In the genomic region with DNA sequence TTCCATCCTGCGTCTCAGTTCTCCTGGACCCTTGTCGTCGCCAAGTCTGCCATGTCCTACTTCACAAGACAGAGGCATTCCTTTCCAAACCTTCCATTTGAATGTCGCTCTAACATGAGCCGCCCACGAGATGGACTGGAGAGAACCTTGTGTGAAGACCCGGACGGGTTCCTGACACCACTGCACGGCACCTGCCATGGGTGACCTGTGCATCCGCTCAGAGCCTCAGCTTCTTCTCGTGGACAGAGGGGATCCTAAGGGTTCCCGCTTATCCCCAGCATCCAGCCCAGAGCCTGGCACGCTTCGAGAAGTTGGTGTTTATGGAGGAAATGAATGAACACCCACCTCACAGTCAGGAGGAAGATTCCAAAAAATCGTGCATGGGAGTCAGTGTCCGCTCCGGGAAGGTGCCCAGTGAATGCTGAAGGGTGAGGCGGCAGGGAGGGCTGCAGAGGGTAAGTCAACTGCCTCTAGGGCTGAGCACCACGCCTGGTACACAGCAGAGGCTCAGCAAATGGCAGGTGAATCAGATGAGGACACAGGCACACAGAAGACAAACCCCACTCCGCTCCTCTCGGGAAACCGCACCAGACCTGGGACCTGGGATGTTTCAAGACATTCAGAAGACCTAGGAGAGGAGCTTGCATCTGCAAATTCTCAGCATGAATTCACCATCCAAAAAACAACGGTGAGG, we compare ENCODE assay signal across 18 cellular contexts. TPM values are rescaled to one million over a fixed set of nuclear protein-coding genes. Genes with fewer than 3 reads are reported as not detected.
A peak's percentile ranks its signal among the peaks of the same experiment; 100 is the strongest.
DNase-seq lines count a peak whose midpoint lies in the region; TF ChIP-seq lines count a peak whose summit lies in the region.
"Had no signal": no experiment of that assay in that cellular context is flagged by ENCODE, and none has a peak within 500 bp of the region (broad histone marks: within the 10 kb centered on the region; RNA-seq: fewer than 3 reads in every experiment).

No MANE protein-coding gene starts in this region.

- H3K27ac ChIP-seq in BLaER1 (no peak overlapping the region), right atrium auricular region (no peak overlapping the region)
- H3K27ac ChIP-seq: A549 had no signal

- H3K4me3 Mint-ChIP-seq in activated CD4-positive, alpha-beta memory T cell treated with anti-CD3 and anti-CD28 coated beads for 36 hours = no peak overlapping the region
- H3K4me3 Mint-ChIP-seq: CD4-positive, alpha-beta T cell; HFFc6 had no signal

- POLR2A ChIA-PET in activated CD4-positive, alpha-beta memory T cell treated with anti-CD3 and anti-CD28 coated beads for 36 hours (lab: Charles Lee) = no interaction called here

- H3K27ac Mint-ChIP-seq in activated CD4-positive, alpha-beta memory T cell treated with anti-CD3 and anti-CD28 coated beads for 36 hours = no peak overlapping the region
- H3K27ac Mint-ChIP-seq: CD14-positive monocyte; CD4-positive, alpha-beta T cell; HFFc6 had no signal

- H3K9me3 ChIP-seq in BLaER1 = peaks cover 9% of the 10 kb centered on the region
- no peaks in the 10 kb centered on the region; the same call in 1 of the 2 replicates for H3K9me3 ChIP-seq in Loucy (ENCODE audit: insufficient read depth, low read depth, low read length)
- peaks cover 0 to 9% of the 10 kb centered on the region in 2 donors for H3K9me3 ChIP-seq in right atrium auricular region
- H3K9me3 ChIP-seq: A549, HAP-1 had no signal

- peaks cover 4% of the 10 kb centered on the region for H3K4me1 Mint-ChIP-seq in activated CD4-positive, alpha-beta memory T cell treated with anti-CD3 and anti-CD28 coated beads for 36 hours (ENCODE audit: low read depth)
- H3K4me1 Mint-ChIP-seq: CD14-positive monocyte had no signal

- no peaks in the 10 kb centered on the region for H3F3A ChIP-seq in Loucy (ENCODE audit: low read depth)

- CTCF ChIA-PET in activated CD4-positive, alpha-beta memory T cell treated with anti-CD3 and anti-CD28 coated beads for 36 hours (lab: Charles Lee) = interaction anchor here (2.8 to 15.2 kb wide), 2 partner anchors 9 to 70 kb away, joined by 17 to 505 read pairs; no protein-coding TSS in a partner anchor

- H3K9ac ChIP-seq in BLaER1 (no peak overlapping the region), Loucy (ENCODE audit: low read depth, low read length, poor library complexity, severe bottlenecking) (no peak overlapping the region)

- no peaks in the 10 kb centered on the region for H3K36me3 Mint-ChIP-seq in activated CD4-positive, alpha-beta memory T cell treated with anti-CD3 and anti-CD28 coated beads for 36 hours
- H3K36me3 Mint-ChIP-seq: CD14-positive monocyte had no signal

- no peaks in the 10 kb centered on the region for H3K36me3 ChIP-seq in BLaER1
- no peaks in the 10 kb centered on the region for H3K36me3 ChIP-seq in Loucy (ENCODE audit: insufficient read depth, low read length)
- no peaks in the 10 kb centered on the region for H3K36me3 ChIP-seq in right atrium auricular region
- H3K36me3 ChIP-seq: HAP-1 had no signal

- in situ Hi-C loops in KBM-7 (cut with MboI; ENCODE audit: low pct_unique_long_range_greater_than_20kb, low sequenced_read_pairs) = no loop called here

- no peak overlapping the region for H2AFZ ChIP-seq in Loucy (ENCODE audit: low read length)

- H4K20me1 ChIP-seq in BLaER1 (peaks cover 11% of the 10 kb centered on the region; the same call in 1 of the 2 replicates), Loucy (ENCODE audit: insufficient read depth, low read length, poor library complexity, severe bottlenecking) (no peaks in the 10 kb centered on the region)

- peaks cover 41% of the 10 kb centered on the region for H3K27me3 Mint-ChIP-seq in activated CD4-positive, alpha-beta memory T cell treated with anti-CD3 and anti-CD28 coated beads for 36 hours

- H3K9me3 Mint-ChIP-seq in activated CD4-positive, alpha-beta memory T cell treated with anti-CD3 and anti-CD28 coated beads for 36 hours = no peaks in the 10 kb centered on the region

- peak overlapping the region; percentile 90 for H3K4me2 ChIP-seq in BLaER1
- peak overlapping the region; percentile 64 for H3K4me2 ChIP-seq in Loucy (ENCODE audit: low read depth, low read length, poor library complexity, severe bottlenecking)
- H3K4me2 ChIP-seq: A549 had no signal

- no peaks in the 10 kb centered on the region for H3K79me2 ChIP-seq in Loucy (ENCODE audit: insufficient read depth, low read length)

- no peaks in the 10 kb centered on the region for H3K9me2 ChIP-seq in Loucy (replicated peaks; ENCODE audit: low read depth, low read length)

- H3K4me3 ChIP-seq in BLaER1 (peak overlapping the region; percentile 1; the same call in 1 of the 2 replicates), Loucy (ENCODE audit: low read length, poor library complexity, severe bottlenecking) (peak overlapping the region; percentile 18), right atrium auricular region (no peak overlapping the region)
- H3K4me3 ChIP-seq: A549, HAP-1 had no signal

- no peak for TF ChIP-seq CTCF in Loucy (conservative IDR thresholded peaks at IDR 0.05; ENCODE audit: low read length)
- no peak for TF ChIP-seq CTCF in right atrium auricular region (IDR thresholded peaks at IDR 0.05)

- H3K4me1 ChIP-seq in BLaER1 (peaks cover 93% of the 10 kb centered on the region), Loucy (ENCODE audit: insufficient read depth, low read length, poor library complexity, severe bottlenecking) (peaks cover 26% of the 10 kb centered on the region), right atrium auricular region (peaks cover 0 to 4% of the 10 kb centered on the region in 2 donors)
- H3K4me1 ChIP-seq: A549, HAP-1 had no signal

- peak; percentile 58 for DNase-seq in SW480 (ENCODE audit: low spot score)
- no peak for DNase-seq in activated CD4-positive, alpha-beta memory T cell treated with anti-CD3 and anti-CD28 coated beads for 36 hours
- no peak for DNase-seq in right atrium auricular region (ENCODE audit: low spot score)
- DNase-seq in KBM-7 = no peak
- DNase-seq: 8988T; ACHN; Calu3; CD4-positive, alpha-beta T cell; COR-L47; DMS53; DMS79 treated with DMSO at 0.1 percent for 48 hours; GOT3; HFFc6 had no signal

- no peaks in the 10 kb centered on the region for H3K27me3 ChIP-seq in BLaER1
- peaks cover 32% of the 10 kb centered on the region for H3K27me3 ChIP-seq in Loucy (ENCODE audit: insufficient read depth, low read length, poor library complexity, severe bottlenecking)
- no peaks in the 10 kb centered on the region for H3K27me3 ChIP-seq in right atrium auricular region

- intact Hi-C loops in activated CD4-positive, alpha-beta memory T cell treated with anti-CD3 and anti-CD28 coated beads for 36 hours (cut with micrococcal nuclease) = no loop called here

RNA-seq across cellular contexts. Expression of a gene that starts 52.6 kb away (rescaled TPM):
- 1 to 10 TPM; 4.6 to 5.3 TPM for total RNA-seq in activated CD4-positive, alpha-beta memory T cell treated with anti-CD3 and anti-CD28 coated beads for 36 hours
- total RNA-seq in right atrium auricular region = 100 to 1,000 TPM; 111 to 112 TPM

Comparison
In these comparisons a context has a peak if more than half of its experiments do, and no peak if none do; other contexts are left out.
1. H3K4me3 ChIP-seq: peak in BLaER1 (single experiment) and Loucy (single experiment); none in right atrium auricular region (0 of 2).
2. RNA of a gene that starts 52.6 kb away (total RNA-seq): 111 to 112 TPM in right atrium auricular region; 4.6 to 5.3 TPM in activated CD4-positive, alpha-beta memory T cell treated with anti-CD3 and anti-CD28 coated beads for 36 hours; every median in the first group is over 10 times any median in the second.